In the genomic region with DNA sequence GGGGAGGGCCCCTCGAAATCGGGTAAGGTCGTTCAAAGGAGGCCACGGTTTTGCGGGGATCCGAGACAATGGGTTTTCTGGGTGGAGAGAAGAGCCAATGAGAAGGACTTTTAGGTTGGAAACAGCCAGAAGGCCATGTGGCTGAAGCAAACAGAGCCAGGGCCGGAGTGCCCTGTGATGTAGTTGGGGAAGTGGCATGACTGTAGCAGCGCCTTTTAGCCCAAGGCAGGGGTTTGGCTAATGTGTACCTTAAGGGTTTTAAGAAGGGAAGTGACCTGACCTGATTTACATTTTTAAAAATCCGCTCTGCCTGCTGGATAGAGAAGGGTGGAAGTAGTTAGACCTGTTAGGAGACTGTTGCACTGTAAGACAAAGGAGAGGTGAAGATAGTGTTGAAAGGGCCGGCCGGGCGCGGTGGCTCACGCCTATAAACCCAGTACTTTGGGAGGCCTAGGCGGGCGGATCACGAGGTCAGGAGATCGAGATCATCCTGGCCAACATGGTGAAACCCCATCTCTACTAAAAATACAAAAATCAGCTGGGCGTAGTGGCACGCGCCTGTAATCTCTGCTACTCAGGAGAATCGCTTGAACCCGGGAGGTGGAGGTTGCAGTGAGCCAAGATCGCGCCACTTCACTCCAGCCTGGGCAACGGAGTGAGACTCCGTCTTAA, we compare ENCODE assay signal across 8 cellular contexts. TPM values are rescaled to one million over a fixed set of nuclear protein-coding genes. Genes with fewer than 3 reads are reported as not detected.
DNase-seq lines count a peak whose midpoint lies in the region; ATAC-seq and TF ChIP-seq lines count a peak whose summit lies in the region.

No MANE protein-coding gene starts in this region.

- 38 to 39% methylated on average over 27 of the region's 27 CpGs for WGBS in body of pancreas, 2 donors

- intact Hi-C loops in body of pancreas (cut with DNase I), result loop anchor here (10.0 kb wide), 1 partner anchor 47 kb away; no protein-coding TSS in a partner anchor

- ATAC-seq in HG03342 (IDR thresholded peaks at IDR 0.05; ENCODE audit: unreplicated experiment), result peak; percentile 40
- ATAC-seq in body of pancreas, result no peak

- H3K9me3 ChIP-seq in body of pancreas, result no peaks in the 10 kb centered on the region

- no peaks in the 10 kb centered on the region for H3K36me3 ChIP-seq in body of pancreas (replicated peaks in 1 of 2; ENCODE audit: insufficient read depth in 1 of 2, low read depth in 2 of 2)

- no peaks in the 10 kb centered on the region for H3K27me3 ChIP-seq in body of pancreas

- POLR2A ChIA-PET in RWPE1 (lab: Yijun Ruan, JAX; ENCODE audit: low non-redundant PET), result interaction anchor here (1.0 kb wide), 1 partner anchor 179 kb away, joined by 3 read pairs; no protein-coding TSS in a partner anchor

- peak overlapping the region; percentile 89 for H3K27ac ChIP-seq in RWPE1
- H3K27ac ChIP-seq in body of pancreas, result peak overlapping the region; percentile 90 to 97 (median 95)

- CTCF ChIA-PET in RWPE1 (lab: Yijun Ruan, JAX), result no interaction called here

- no peak for TF ChIP-seq POLR2A in body of pancreas (IDR thresholded peaks at IDR 0.05)

- peaks cover 82% of the 10 kb centered on the region for H3K4me1 ChIP-seq in body of pancreas

- DNase-seq in NCI-H1417 (lab: John Stamatoyannopoulos, UW) (peak in 2 of 3 experiments; percentile 77 to 86), NCI-H1417 treated with DMSO at 0.1 percent for 48 hours (lab: John Stamatoyannopoulos, UW) (no peak), RWPE1 (ENCODE audit: low spot score) (peak; percentile 60), body of pancreas (peak; percentile 33 to 64 (median 52)), retinal pigment epithelial cell (ENCODE audit: low read depth) (no peak), NK-92 (lab: John Stamatoyannopoulos, UW; ENCODE audit: unreplicated experiment) (no peak)

- no peak for TF ChIP-seq CTCF in RWPE1 (conservative IDR thresholded peaks at IDR 0.05; ENCODE audit: low read depth)
- no peak for TF ChIP-seq CTCF in body of pancreas (IDR thresholded peaks at IDR 0.05)
- TF ChIP-seq CTCF in retinal pigment epithelial cell (conservative IDR thresholded peaks at IDR 0.05; ENCODE audit: low read depth, low read length), result no peak

- peak overlapping the region; percentile 45 to 59 for H3K4me3 ChIP-seq in body of pancreas
- peak overlapping the region; percentile 88 for H3K4me3 ChIP-seq in iPS-11a (ENCODE audit: low read depth, low read length)
- peak overlapping the region; percentile 91 for H3K4me3 ChIP-seq in retinal pigment epithelial cell (ENCODE audit: low read length)

RNA-seq across cellular contexts. Expression of a gene that starts 1.0 kb away (rescaled TPM):
- total RNA-seq in body of pancreas, result 10 to 100 TPM; 13.5 to 18.9 TPM

RNA-seq across cellular contexts. Expression of a gene that starts 1.4 kb away (rescaled TPM):
- 10 to 100 TPM in 1 of 2 donors, 1 to 10 TPM in 1; 7.5 to 14.5 TPM for total RNA-seq in body of pancreas

Comparison
In these comparisons a context has a peak if more than half of its experiments do, and no peak if none do; other contexts are left out.
1. DNase-seq: peak in NCI-H1417 (2 of 3), RWPE1 (single experiment) and body of pancreas (4 of 4); none in NCI-H1417 treated with DMSO at 0.1 percent for 48 hours (single experiment), retinal pigment epithelial cell (single experiment) and NK-92 (single experiment).
2. Peak in every context shown above with its lines, with median percentiles within 50 percentile points of each other: H3K4me3 ChIP-seq.